In genomic region chr17:27918498-27918897, GRCh38 we compare ENCODE assay signal across 2 cellular contexts.
TF ChIP-seq lines count a peak whose summit lies in the region.

No MANE protein-coding gene starts in this region.

TF ChIP-seq in HepG2, 621 proteins besides CTCF, POLR2A, EP300 and RAD21:
- TF ChIP-seq ZNF335 (CRISPR knock-in tag; IDR thresholded peaks at IDR 0.05) (no peak), ZNF768 (CRISPR knock-in tag; IDR thresholded peaks at IDR 0.05) (peak; percentile 23; the same call in 1 of the 2 replicates)

TF ChIP-seq in K562, 482 proteins besides CTCF, POLR2A, EP300 and RAD21:
- TF ChIP-seq SAP30 (IDR thresholded peaks at IDR 0.05; ENCODE audit: borderline replicate concordance, insufficient read depth, low read depth, low read length, poor library complexity, severe bottlenecking) (no peak), ZFP36 (IDR thresholded peaks at IDR 0.05; ENCODE audit: low read depth, low read length, partially characterized antibody) (peak; percentile 50), BCOR (IDR thresholded peaks at IDR 0.05) (peak; percentile 75), CBX1 (IDR thresholded peaks at IDR 0.05; ENCODE audit: low read depth) (peak; percentile 43; the same call in 1 of the 2 replicates), MCM2 (IDR thresholded peaks at IDR 0.05; ENCODE audit: low read depth) (no peak), RBM15 (IDR thresholded peaks at IDR 0.05; ENCODE audit: insufficient read depth, low read length) (no peak), KDM1A (IDR thresholded peaks at IDR 0.05) (peak in 1 of 2 experiments; percentile 41; a peak in 1 of 4 replicates), ILF3 (IDR thresholded peaks at IDR 0.05; ENCODE audit: borderline replicate concordance) (no peak), ZNF561 (CRISPR knock-in tag; conservative IDR thresholded peaks at IDR 0.05) (no peak), ZNF274 (IDR thresholded peaks at IDR 0.05; ENCODE audit: borderline replicate concordance, low read depth, low read length) (no peak), HMBOX1 (IDR thresholded peaks at IDR 0.05) (no peak), ZBTB7A (IDR thresholded peaks at IDR 0.05; ENCODE audit: borderline replicate concordance, control insufficient read depth, low read depth, low read length) (no peak), RBM25 (IDR thresholded peaks at IDR 0.05; ENCODE audit: low read depth, low read length, severe bottlenecking) (peak; percentile 69), HDAC2 (IDR thresholded peaks at IDR 0.05) (0 out of 2 replicates have a peak, but pooled peaks have one; percentile 17)
